1 cellular context compared by ENCODE assay signal in the genomic region with DNA sequence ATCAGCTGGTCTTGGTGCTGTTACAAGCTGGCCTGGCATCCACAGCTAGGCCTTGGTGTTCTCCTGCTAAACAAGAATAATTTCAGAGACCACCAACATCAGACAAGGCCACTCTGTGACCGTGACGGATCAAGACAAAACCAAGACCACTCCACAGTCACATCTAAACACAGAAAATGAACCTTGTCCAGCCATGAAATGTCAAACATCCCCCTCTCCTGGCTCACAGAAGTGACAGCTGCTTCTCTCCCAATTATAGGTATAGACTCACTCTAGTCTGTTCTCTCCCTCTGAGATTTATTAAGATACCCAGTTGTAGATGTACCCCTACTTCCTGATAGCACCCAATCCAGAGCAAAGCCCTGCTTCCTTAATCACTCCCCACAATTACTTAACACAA.
TF ChIP-seq lines count a peak whose summit lies in the region.

No MANE protein-coding gene starts in this region.

TF ChIP-seq in H1, 55 proteins besides CTCF, POLR2A, EP300 and RAD21:
- TF ChIP-seq SRF (IDR thresholded peaks at IDR 0.05; ENCODE audit: low read depth, low read length) (no peak), CBX5 (IDR thresholded peaks at IDR 0.05; ENCODE audit: low read depth, low read length) (no peak), SUZ12 (IDR thresholded peaks at IDR 0.05; ENCODE audit: low read length) (no peak), KDM4A (IDR thresholded peaks at IDR 0.05; ENCODE audit: low read depth, low read length, severe bottlenecking) (no peak), TAF1 (IDR thresholded peaks at IDR 0.05; ENCODE audit: low read depth, low read length) (no peak), KDM5A (IDR thresholded peaks at IDR 0.05; ENCODE audit: low read length) (no peak), EGR1 (IDR thresholded peaks at IDR 0.05; ENCODE audit: borderline replicate concordance, low read depth, low read length) (no peak), CHD2 (IDR thresholded peaks at IDR 0.05; ENCODE audit: low read length) (no peak), CBX8 (IDR thresholded peaks at IDR 0.05; ENCODE audit: borderline replicate concordance, low read depth, low read length) (no peak), RNF2 (IDR thresholded peaks at IDR 0.05; ENCODE audit: borderline replicate concordance, low read depth, low read length, missing control alignments, poor library complexity, severe bottlenecking) (no peak), KDM1A (IDR thresholded peaks at IDR 0.05; ENCODE audit: borderline replicate concordance, low read length) (no peak), TCF12 (IDR thresholded peaks at IDR 0.05; ENCODE audit: low read depth, low read length) (no peak)
- TF ChIP-seq, protein P1, sequence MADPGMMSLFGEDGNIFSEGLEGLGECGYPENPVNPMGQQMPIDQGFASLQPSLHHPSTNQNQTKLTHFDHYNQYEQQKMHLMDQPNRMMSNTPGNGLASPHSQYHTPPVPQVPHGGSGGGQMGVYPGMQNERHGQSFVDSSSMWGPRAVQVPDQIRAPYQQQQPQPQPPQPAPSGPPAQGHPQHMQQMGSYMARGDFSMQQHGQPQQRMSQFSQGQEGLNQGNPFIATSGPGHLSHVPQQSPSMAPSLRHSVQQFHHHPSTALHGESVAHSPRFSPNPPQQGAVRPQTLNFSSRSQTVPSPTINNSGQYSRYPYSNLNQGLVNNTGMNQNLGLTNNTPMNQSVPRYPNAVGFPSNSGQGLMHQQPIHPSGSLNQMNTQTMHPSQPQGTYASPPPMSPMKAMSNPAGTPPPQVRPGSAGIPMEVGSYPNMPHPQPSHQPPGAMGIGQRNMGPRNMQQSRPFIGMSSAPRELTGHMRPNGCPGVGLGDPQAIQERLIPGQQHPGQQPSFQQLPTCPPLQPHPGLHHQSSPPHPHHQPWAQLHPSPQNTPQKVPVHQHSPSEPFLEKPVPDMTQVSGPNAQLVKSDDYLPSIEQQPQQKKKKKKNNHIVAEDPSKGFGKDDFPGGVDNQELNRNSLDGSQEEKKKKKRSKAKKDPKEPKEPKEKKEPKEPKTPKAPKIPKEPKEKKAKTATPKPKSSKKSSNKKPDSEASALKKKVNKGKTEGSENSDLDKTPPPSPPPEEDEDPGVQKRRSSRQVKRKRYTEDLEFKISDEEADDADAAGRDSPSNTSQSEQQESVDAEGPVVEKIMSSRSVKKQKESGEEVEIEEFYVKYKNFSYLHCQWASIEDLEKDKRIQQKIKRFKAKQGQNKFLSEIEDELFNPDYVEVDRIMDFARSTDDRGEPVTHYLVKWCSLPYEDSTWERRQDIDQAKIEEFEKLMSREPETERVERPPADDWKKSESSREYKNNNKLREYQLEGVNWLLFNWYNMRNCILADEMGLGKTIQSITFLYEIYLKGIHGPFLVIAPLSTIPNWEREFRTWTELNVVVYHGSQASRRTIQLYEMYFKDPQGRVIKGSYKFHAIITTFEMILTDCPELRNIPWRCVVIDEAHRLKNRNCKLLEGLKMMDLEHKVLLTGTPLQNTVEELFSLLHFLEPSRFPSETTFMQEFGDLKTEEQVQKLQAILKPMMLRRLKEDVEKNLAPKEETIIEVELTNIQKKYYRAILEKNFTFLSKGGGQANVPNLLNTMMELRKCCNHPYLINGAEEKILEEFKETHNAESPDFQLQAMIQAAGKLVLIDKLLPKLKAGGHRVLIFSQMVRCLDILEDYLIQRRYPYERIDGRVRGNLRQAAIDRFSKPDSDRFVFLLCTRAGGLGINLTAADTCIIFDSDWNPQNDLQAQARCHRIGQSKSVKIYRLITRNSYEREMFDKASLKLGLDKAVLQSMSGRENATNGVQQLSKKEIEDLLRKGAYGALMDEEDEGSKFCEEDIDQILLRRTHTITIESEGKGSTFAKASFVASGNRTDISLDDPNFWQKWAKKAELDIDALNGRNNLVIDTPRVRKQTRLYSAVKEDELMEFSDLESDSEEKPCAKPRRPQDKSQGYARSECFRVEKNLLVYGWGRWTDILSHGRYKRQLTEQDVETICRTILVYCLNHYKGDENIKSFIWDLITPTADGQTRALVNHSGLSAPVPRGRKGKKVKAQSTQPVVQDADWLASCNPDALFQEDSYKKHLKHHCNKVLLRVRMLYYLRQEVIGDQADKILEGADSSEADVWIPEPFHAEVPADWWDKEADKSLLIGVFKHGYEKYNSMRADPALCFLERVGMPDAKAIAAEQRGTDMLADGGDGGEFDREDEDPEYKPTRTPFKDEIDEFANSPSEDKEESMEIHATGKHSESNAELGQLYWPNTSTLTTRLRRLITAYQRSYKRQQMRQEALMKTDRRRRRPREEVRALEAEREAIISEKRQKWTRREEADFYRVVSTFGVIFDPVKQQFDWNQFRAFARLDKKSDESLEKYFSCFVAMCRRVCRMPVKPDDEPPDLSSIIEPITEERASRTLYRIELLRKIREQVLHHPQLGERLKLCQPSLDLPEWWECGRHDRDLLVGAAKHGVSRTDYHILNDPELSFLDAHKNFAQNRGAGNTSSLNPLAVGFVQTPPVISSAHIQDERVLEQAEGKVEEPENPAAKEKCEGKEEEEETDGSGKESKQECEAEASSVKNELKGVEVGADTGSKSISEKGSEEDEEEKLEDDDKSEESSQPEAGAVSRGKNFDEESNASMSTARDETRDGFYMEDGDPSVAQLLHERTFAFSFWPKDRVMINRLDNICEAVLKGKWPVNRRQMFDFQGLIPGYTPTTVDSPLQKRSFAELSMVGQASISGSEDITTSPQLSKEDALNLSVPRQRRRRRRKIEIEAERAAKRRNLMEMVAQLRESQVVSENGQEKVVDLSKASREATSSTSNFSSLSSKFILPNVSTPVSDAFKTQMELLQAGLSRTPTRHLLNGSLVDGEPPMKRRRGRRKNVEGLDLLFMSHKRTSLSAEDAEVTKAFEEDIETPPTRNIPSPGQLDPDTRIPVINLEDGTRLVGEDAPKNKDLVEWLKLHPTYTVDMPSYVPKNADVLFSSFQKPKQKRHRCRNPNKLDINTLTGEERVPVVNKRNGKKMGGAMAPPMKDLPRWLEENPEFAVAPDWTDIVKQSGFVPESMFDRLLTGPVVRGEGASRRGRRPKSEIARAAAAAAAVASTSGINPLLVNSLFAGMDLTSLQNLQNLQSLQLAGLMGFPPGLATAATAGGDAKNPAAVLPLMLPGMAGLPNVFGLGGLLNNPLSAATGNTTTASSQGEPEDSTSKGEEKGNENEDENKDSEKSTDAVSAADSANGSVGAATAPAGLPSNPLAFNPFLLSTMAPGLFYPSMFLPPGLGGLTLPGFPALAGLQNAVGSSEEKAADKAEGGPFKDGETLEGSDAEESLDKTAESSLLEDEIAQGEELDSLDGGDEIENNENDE (IDR thresholded peaks at IDR 0.05; ENCODE audit: insufficient replicate concordance, low read length), result no peak
- TF ChIP-seq, protein P2, sequence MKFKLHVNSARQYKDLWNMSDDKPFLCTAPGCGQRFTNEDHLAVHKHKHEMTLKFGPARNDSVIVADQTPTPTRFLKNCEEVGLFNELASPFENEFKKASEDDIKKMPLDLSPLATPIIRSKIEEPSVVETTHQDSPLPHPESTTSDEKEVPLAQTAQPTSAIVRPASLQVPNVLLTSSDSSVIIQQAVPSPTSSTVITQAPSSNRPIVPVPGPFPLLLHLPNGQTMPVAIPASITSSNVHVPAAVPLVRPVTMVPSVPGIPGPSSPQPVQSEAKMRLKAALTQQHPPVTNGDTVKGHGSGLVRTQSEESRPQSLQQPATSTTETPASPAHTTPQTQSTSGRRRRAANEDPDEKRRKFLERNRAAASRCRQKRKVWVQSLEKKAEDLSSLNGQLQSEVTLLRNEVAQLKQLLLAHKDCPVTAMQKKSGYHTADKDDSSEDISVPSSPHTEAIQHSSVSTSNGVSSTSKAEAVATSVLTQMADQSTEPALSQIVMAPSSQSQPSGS (IDR thresholded peaks at IDR 0.05; ENCODE audit: low read length), result no peak
- TF ChIP-seq, protein P3, sequence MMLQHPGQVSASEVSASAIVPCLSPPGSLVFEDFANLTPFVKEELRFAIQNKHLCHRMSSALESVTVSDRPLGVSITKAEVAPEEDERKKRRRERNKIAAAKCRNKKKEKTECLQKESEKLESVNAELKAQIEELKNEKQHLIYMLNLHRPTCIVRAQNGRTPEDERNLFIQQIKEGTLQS (IDR thresholded peaks at IDR 0.05; ENCODE audit: insufficient read depth, low read depth, low read length), result no peak
TF ChIP-seq in H1: peak in this region for 0.
